ENCODE assay signal across 7 cellular contexts in genomic region chr2:145674705-145675104, GRCh38.
"Had no signal": no experiment of that assay in that cellular context is flagged by ENCODE, and none has a peak within 500 bp of the region (broad histone marks: within the 10 kb centered on the region; RNA-seq: fewer than 3 reads in every experiment).

No MANE protein-coding gene starts in this region.

- H3K4me3 ChIP-seq: GM23338 had no signal

- ATAC-seq: GM23338 had no signal

- DNase-seq: H9, HCEC 1CT, KG1 had no signal

- FAIRE-seq: H1, H54, HTR-8/SVneo had no signal

- H3K4me2 ChIP-seq: GM23338 had no signal
